Comparison of ENCODE assay signal across 15 cellular contexts in the genomic region with DNA sequence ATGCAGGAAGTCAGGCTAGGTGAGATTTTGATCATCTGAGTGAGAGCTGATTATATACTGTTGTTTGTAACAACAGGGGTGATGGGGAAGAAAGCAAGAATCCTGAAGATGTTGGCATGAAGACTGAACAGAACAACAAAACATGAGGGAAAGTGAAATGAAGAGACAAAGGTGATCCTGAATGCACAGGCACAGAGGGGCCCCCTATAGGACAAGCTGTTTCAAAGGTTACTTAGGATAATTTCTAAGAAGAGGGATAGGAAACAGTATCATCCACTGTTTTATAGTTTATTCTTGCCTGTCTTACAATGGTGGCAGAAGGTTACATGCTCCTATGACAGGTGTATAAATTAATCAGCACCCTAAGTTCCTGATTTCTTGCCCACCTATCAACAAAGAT.
DNase-seq lines count a peak whose midpoint lies in the region; ATAC-seq, FAIRE-seq and TF ChIP-seq lines count a peak whose summit lies in the region.
"Had no signal": no experiment of that assay in that cellular context is flagged by ENCODE, and none has a peak within 500 bp of the region (broad histone marks: within the 10 kb centered on the region; RNA-seq: fewer than 3 reads in every experiment).

No MANE protein-coding gene starts in this region.

- CTCF ChIA-PET in Panc1 (lab: Charles Lee) = interaction anchor here (0.6 to 0.8 kb wide), 3 partner anchors 35 to 1260 kb away, joined by 3 read pairs; no protein-coding TSS in a partner anchor

- peak; percentile 88 for FAIRE-seq in H54 (lab: Jason Lieb, UNC)

- no peaks in the 10 kb centered on the region for H3K36me3 Mint-ChIP-seq in glutamatergic neuron (ENCODE audit: unreplicated experiment)
- H3K36me3 Mint-ChIP-seq: T-cell had no signal

- intact Hi-C loops in Panc1 (cut with micrococcal nuclease; ENCODE audit: unreplicated experiment) = no loop called here
- intact Hi-C loops in heart right ventricle (cut with DNase I) = no loop called here

- ATAC-seq in Panc1 (no peak), GM19463 (IDR thresholded peaks at IDR 0.05; ENCODE audit: unreplicated experiment) (no peak), HG02610 (IDR thresholded peaks at IDR 0.05; ENCODE audit: unreplicated experiment) (no peak), heart right ventricle (no peak), GM21717 (IDR thresholded peaks at IDR 0.05; ENCODE audit: unreplicated experiment) (no peak)
- ATAC-seq: esophagus mucosa, T-cell had no signal

- no TSS peak for BruUV-seq in Panc1 (replicated peaks; lab: Mats Ljungman, UMichigan)

- peaks cover 5% of the 10 kb centered on the region for H3K9me3 Mint-ChIP-seq in glutamatergic neuron (ENCODE audit: unreplicated experiment)
- H3K9me3 Mint-ChIP-seq: T-cell had no signal

- DNase-seq in H54 (ENCODE audit: insufficient read length, low spot score) (no peak), Panc1 (ENCODE audit: low read depth, low spot score) (no peak), glutamatergic neuron (no peak), heart right ventricle (no peak)
- DNase-seq: activated CD4-positive, alpha-beta T cell treated with anti-CD3 and anti-CD28 coated beads, Interleukin-2, amount 50 U/mL, for 1 hour; activated effector memory CD4-positive, alpha-beta T cell treated with Interleukin-2 at 50 U/mL for 16 hours; NCI-H1092 treated with DMSO at 0.1 percent for 48 hours; NCI-H748 treated with DMSO at 0.1 percent for 48 hours; substantia nigra; T-cell had no signal

- no peaks in the 10 kb centered on the region for H3K27me3 Mint-ChIP-seq in glutamatergic neuron (ENCODE audit: unreplicated experiment)

- peaks cover 8% of the 10 kb centered on the region; the same call in 1 of the 2 replicates for H3K4me1 ChIP-seq in Panc1 (ENCODE audit: control insufficient read depth, insufficient read depth, low read length)
- H3K4me1 ChIP-seq in heart right ventricle = peaks cover 0 to 5% (median 0%) of the 10 kb centered on the region in 9 donors

- H3K27ac ChIP-seq in C4-2B (no peak overlapping the region), Panc1 (ENCODE audit: low read length) (peak overlapping the region; percentile 72; the same call in 1 of the 2 replicates), heart right ventricle (no peak overlapping the region)

- H3K4me1 Mint-ChIP-seq in glutamatergic neuron (ENCODE audit: low read depth, unreplicated experiment) = peaks cover 16% of the 10 kb centered on the region

- TF ChIP-seq POLR2A in H54 (IDR thresholded peaks at IDR 0.05; ENCODE audit: low read depth, low read length) = no peak

- in situ Hi-C loops in Panc1 (cut with HindIII; ENCODE audit: low pct_unique_long_range_greater_than_20kb, low sequenced_read_pairs) = loop anchor here (10.0 kb wide), 1 partner anchor 158 kb away; no protein-coding TSS in a partner anchor

- H3K4me3 Mint-ChIP-seq in glutamatergic neuron (ENCODE audit: unreplicated experiment) = no peak overlapping the region

- H3K27me3 ChIP-seq in Panc1 (ENCODE audit: control insufficient read depth, insufficient read depth, low read length) (no peaks in the 10 kb centered on the region), heart right ventricle (no peaks in the 10 kb centered on the region)

- H3K4me3 ChIP-seq in Panc1 (ENCODE audit: low read depth in 2 of 2, low read length in 2 of 2) (no peak overlapping the region), heart right ventricle (no peak overlapping the region)

- H3K36me3 ChIP-seq in Panc1 (ENCODE audit: control insufficient read depth, insufficient read depth, low read length) = no peaks in the 10 kb centered on the region
- no peaks in the 10 kb centered on the region for H3K36me3 ChIP-seq in heart right ventricle

- TF ChIP-seq CTCF in C4-2B (conservative IDR thresholded peaks at IDR 0.05) (peak; percentile 22), Panc1 (IDR thresholded peaks at IDR 0.05) (peak; percentile 55), glutamatergic neuron (IDR thresholded peaks at IDR 0.05; ENCODE audit: partially characterized antibody, unreplicated experiment) (peak; percentile 27), heart right ventricle (IDR thresholded peaks at IDR 0.05) (no peak)

- no peaks in the 10 kb centered on the region; the same call in 1 of the 2 replicates for H3K9me3 ChIP-seq in Panc1 (ENCODE audit: control insufficient read depth, insufficient read depth, low read depth, low read length)
- H3K9me3 ChIP-seq in heart right ventricle = peaks cover 0 to 7% (median 0%) of the 10 kb centered on the region in 11 donors

- POLR2A ChIA-PET in Panc1 (lab: Charles Lee) = interaction anchor here (0.6 kb wide), 1 partner anchor 30 kb away, joined by 3 read pairs; no protein-coding TSS in a partner anchor

- H3K27ac Mint-ChIP-seq in glutamatergic neuron (ENCODE audit: unreplicated experiment) = peak overlapping the region; percentile 41
- H3K27ac Mint-ChIP-seq: T-cell had no signal

Comparison
In these comparisons a context has a peak if more than half of its experiments do, and no peak if none do; other contexts are left out.
1. CTCF ChIP-seq: peak in C4-2B (single experiment), Panc1 (single experiment) and glutamatergic neuron (single experiment); none in heart right ventricle (0 of 9).